Comparison of ENCODE assay signal across 17 cellular contexts in genomic region chr2:37604716-37605115, GRCh38.
A peak's percentile ranks its signal among the peaks of the same experiment; 100 is the strongest.
DNase-seq lines count a peak whose midpoint lies in the region; ATAC-seq and TF ChIP-seq lines count a peak whose summit lies in the region.
"Had no signal": no experiment of that assay in that cellular context is flagged by ENCODE, and none has a peak within 500 bp of the region (broad histone marks: within the 10 kb centered on the region; RNA-seq: fewer than 3 reads in every experiment).

No MANE protein-coding gene starts in this region.

- H3K9me3 ChIP-seq in PC-3 (ENCODE audit: low read length) (no peaks in the 10 kb centered on the region), GM23248 (ENCODE audit: low read depth) (no peaks in the 10 kb centered on the region)
- H3K9me3 ChIP-seq: SJSA1 had no signal

- no peak for TF ChIP-seq CTCF in PC-3 (conservative IDR thresholded peaks at IDR 0.05; ENCODE audit: low read depth, low read length)

- H3K4me2 ChIP-seq in PC-3 (ENCODE audit: low read length) (no peak overlapping the region), GM23248 (ENCODE audit: unreplicated experiment) (no peak overlapping the region)

- BruUV-seq in PC-3 (replicated peaks; lab: Mats Ljungman, UMichigan), result no TSS peak

- no peaks in the 10 kb centered on the region for H3F3A ChIP-seq in PC-3 (ENCODE audit: low read length, unreplicated experiment)
- H3F3A ChIP-seq in GM23248 (ENCODE audit: insufficient read depth), result no peaks in the 10 kb centered on the region

- H3K4me1 ChIP-seq in PC-3 (ENCODE audit: insufficient read depth, low read length), result peaks cover 11% of the 10 kb centered on the region
- peaks cover 7% of the 10 kb centered on the region; the same call in 1 of the 2 replicates for H3K4me1 ChIP-seq in GM23248 (ENCODE audit: insufficient read depth)

- H3K4me3 ChIP-seq in PC-3 (ENCODE audit: low read length) (no peak overlapping the region), GM23248 (no peak overlapping the region)
- H3K4me3 ChIP-seq: SJSA1 had no signal

- H2AFZ ChIP-seq in PC-3 (ENCODE audit: low read length) (no peak overlapping the region), GM23248 (no peak overlapping the region)

- in situ Hi-C loops in GM23248 (cut with MboI), result no loop called here

- intact Hi-C loops in PC-3 (cut with micrococcal nuclease), result no loop called here

- H3K27ac ChIP-seq in PC-3 (ENCODE audit: low read length) (no peak overlapping the region), GM23248 (no peak overlapping the region)
- H3K27ac ChIP-seq: SJSA1 had no signal

- ATAC-seq in PC-3, result peak; percentile 84

- H4K20me1 ChIP-seq in PC-3 (ENCODE audit: low read length) (no peaks in the 10 kb centered on the region), GM23248 (ENCODE audit: insufficient read depth) (no peaks in the 10 kb centered on the region)

- no peak overlapping the region for H3K9ac ChIP-seq in PC-3 (ENCODE audit: low read length)
- no peak overlapping the region for H3K9ac ChIP-seq in GM23248

- no peaks in the 10 kb centered on the region for H3K9me2 ChIP-seq in PC-3 (replicated peaks; ENCODE audit: low read length)
- no peaks in the 10 kb centered on the region for H3K9me2 ChIP-seq in GM23248 (ENCODE audit: insufficient read depth)

- H3K36me3 ChIP-seq in PC-3 (ENCODE audit: low read depth, low read length) (no peaks in the 10 kb centered on the region), GM23248 (ENCODE audit: low read depth) (no peaks in the 10 kb centered on the region)
- H3K36me3 ChIP-seq: SJSA1 had no signal

- DNase-seq in HCEC 1CT, result peak; percentile 70
- DNase-seq in PC-3, result peak; percentile 60
- DNase-seq in dermis blood vessel endothelial cell, result peak; percentile 77
- DNase-seq in kidney tubule cell (ENCODE audit: low spot score), result peak; percentile 41
- no peak for DNase-seq in SKM-1 treated with dmso at 0.1 percent for 144 hours (lab: John Stamatoyannopoulos, UW; ENCODE audit: unreplicated experiment)
- DNase-seq in GM23248, result no peak
- no peak for DNase-seq in retina
- DNase-seq: ACHN, AML-193, COR-L47, H9, Karpas-422, MV-4-11, NCI-H1417, NCI-H187 treated with DMSO at 0.1 percent for 48 hours, NCI-H526 treated with DMSO at 0.1 percent for 48 hours had no signal

- no peaks in the 10 kb centered on the region for H3K27me3 ChIP-seq in PC-3 (ENCODE audit: low read length)
- H3K27me3 ChIP-seq in GM23248 (replicated peaks; ENCODE audit: insufficient read depth), result no peaks in the 10 kb centered on the region
- H3K27me3 ChIP-seq: SJSA1 had no signal

- CTCF ChIA-PET in PC-3 (lab: Charles Lee), result no interaction called here

- POLR2A ChIA-PET in PC-3 (lab: Charles Lee; ENCODE audit: unreplicated experiment), result no interaction called here

- H3K79me2 ChIP-seq in PC-3 (ENCODE audit: low read length) (no peaks in the 10 kb centered on the region), GM23248 (ENCODE audit: insufficient read depth) (no peaks in the 10 kb centered on the region)

Comparison
In these comparisons a context has a peak if more than half of its experiments do, and no peak if none do; other contexts are left out.
1. DNase-seq: peak in HCEC 1CT (single experiment), PC-3 (single experiment), dermis blood vessel endothelial cell (single experiment) and kidney tubule cell (single experiment); none in SKM-1 treated with dmso at 0.1 percent for 144 hours (single experiment), GM23248 (single experiment) and retina (single experiment).